ENCODE assay signal across 8 cellular contexts in genomic region chr17:42772945-42773289, GRCh38. TPM values are rescaled to one million over a fixed set of nuclear protein-coding genes. Genes with fewer than 3 reads are reported as not detected.
DNase-seq lines count a peak whose midpoint lies in the region; ATAC-seq and TF ChIP-seq lines count a peak whose summit lies in the region.

No MANE protein-coding gene starts in this region.

- H3K36me3 ChIP-seq in HUES64 (ENCODE audit: insufficient read depth, low read length): peaks cover 33% of the 10 kb centered on the region
- H3K36me3 ChIP-seq in muscle layer of duodenum (ENCODE audit: control insufficient read depth in 1 of 2, insufficient read depth in 2 of 2, low read length in 2 of 2): peaks cover 15 to 23% of the 10 kb centered on the region in 2 donors

- TF ChIP-seq CTCF in AG04449 (IDR thresholded peaks at IDR 0.05; ENCODE audit: insufficient read depth, low read length, missing control alignments): no peak

- H3K4me1 ChIP-seq in HUES64 (ENCODE audit: insufficient read depth, low read length) (peaks cover 3% of the 10 kb centered on the region; the same call in 1 of the 2 replicates), muscle layer of duodenum (ENCODE audit: control insufficient read depth in 1 of 2, insufficient read depth in 2 of 2, low read length in 2 of 2) (peaks cover 4 to 10% of the 10 kb centered on the region in 2 donors)

- H3K27ac ChIP-seq in HUES64 (ENCODE audit: low read depth, low read length) (0 out of 2 replicates have a peak overlapping the region, but pooled peaks have one; percentile 6), caudate nucleus (ENCODE audit: low read depth, low read length) (peak overlapping the region; percentile 68), muscle layer of duodenum (ENCODE audit: low read length) (peak overlapping the region; percentile 87)

- no peaks in the 10 kb centered on the region for H3K9me3 ChIP-seq in HUES64 (ENCODE audit: insufficient read depth, low read depth, low read length)
- no peaks in the 10 kb centered on the region for H3K9me3 ChIP-seq in muscle layer of duodenum (ENCODE audit: control insufficient read depth in 1 of 2, low read length in 2 of 2)

- 19% methylated on average over 3 of the region's 3 CpGs for WGBS in HUES64

- CTCF ChIA-PET in AG04449 (lab: Yijun Ruan, JAX): interaction anchor here (1.0 to 6.1 kb wide), 4 partner anchors 9 to 59 kb away, joined by 3 to 94 read pairs (median 9); partner anchors contain the start of genes BECN1 and RAMP2

- no peaks in the 10 kb centered on the region; the same call in 1 of the 2 replicates for H3K27me3 ChIP-seq in HUES64 (ENCODE audit: insufficient read depth, low read length)
- no peaks in the 10 kb centered on the region for H3K27me3 ChIP-seq in muscle layer of duodenum (ENCODE audit: low read depth, low read length)

- POLR2A ChIA-PET in AG04449 (lab: Yijun Ruan, JAX): interaction anchor here (1.4 to 1.9 kb wide), 3 partner anchors 9 to 18 kb away, joined by 3 to 5 read pairs (median 5); no protein-coding TSS in a partner anchor

- peak overlapping the region; percentile 77; the same call in 1 of the 2 replicates for H3K9ac ChIP-seq in HUES64 (ENCODE audit: low read depth, low read length)

- H3K4me3 ChIP-seq in AG04449 (ENCODE audit: low read depth, low read length): peak overlapping the region; percentile 91
- H3K4me3 ChIP-seq in HUES64 (ENCODE audit: low read length): peak overlapping the region; percentile 77
- H3K4me3 ChIP-seq in muscle layer of duodenum (ENCODE audit: low read depth in 1 of 2, low read length in 2 of 2): peak overlapping the region; percentile 97 to 98

- ATAC-seq in GM18873 (IDR thresholded peaks at IDR 0.05; ENCODE audit: low FRiP score, unreplicated experiment): no peak

- DNase-seq in AG04449 (ENCODE audit: low read depth, low spot score) (no peak), caudate nucleus (lab: John Stamatoyannopoulos, UW) (no peak), NOMO-1 treated with dmso at 0.1 percent for 144 hours (lab: John Stamatoyannopoulos, UW; ENCODE audit: unreplicated experiment) (no peak), NCI-H510A treated with DMSO at 0.1 percent for 48 hours (lab: John Stamatoyannopoulos, UW) (no peak)
- no peak for DNase-seq in effector CD8-positive, alpha-beta T cell (lab: John Stamatoyannopoulos, UW)

RNA-seq across cellular contexts. Expression of gene VPS25, which starts 0.3 kb away (rescaled TPM):
- 97.5 TPM for polyA plus RNA-seq in HUES64 (2013, experiment 1 of 2)
- 101 TPM for polyA plus RNA-seq in HUES64 (2013, experiment 2 of 2)

RNA-seq across cellular contexts. Expression of gene WNK4, which starts 7.5 kb away (rescaled TPM):
- polyA plus RNA-seq in HUES64 (2013, experiment 1 of 2): 0.65 TPM
- 0.25 TPM for polyA plus RNA-seq in HUES64 (2013, experiment 2 of 2)

RNA-seq across cellular contexts. Expression of gene RAMP2, which starts 11.9 kb away (rescaled TPM):
- 14.6 TPM for polyA plus RNA-seq in HUES64 (2013, experiment 1 of 2)
- 18.7 TPM for polyA plus RNA-seq in HUES64 (2013, experiment 2 of 2)

RNA-seq across cellular contexts. Expression of gene COA3, which starts 25.6 kb away (rescaled TPM):
- 66.8 TPM for polyA plus RNA-seq in HUES64 (2013, experiment 1 of 2)
- 62.1 TPM for polyA plus RNA-seq in HUES64 (2013, experiment 2 of 2)

RNA-seq across cellular contexts. Expression of gene CNTD1, which starts 25.7 kb away (rescaled TPM):
- not detected for polyA plus RNA-seq in HUES64 (2013, experiment 1 of 2)
- not detected for polyA plus RNA-seq in HUES64 (2013, experiment 2 of 2)

Comparison
In these comparisons a context has a peak if more than half of its experiments do, and no peak if none do; other contexts are left out.
1. H3K27ac ChIP-seq: peak in every context shown above with its lines; median percentile 87 in muscle layer of duodenum; 68 in caudate nucleus; 6 in HUES64.